Comparison of ENCODE assay signal across 1 cellular context in genomic region chr22:35533365-35534029, GRCh38.
TF ChIP-seq lines count a peak whose summit lies in the region.

No MANE protein-coding gene starts in this region.

TF ChIP-seq in K562, 482 proteins besides CTCF, POLR2A, EP300 and RAD21 (continued from another document):
- TF ChIP-seq TSHZ1 (CRISPR knock-in tag; IDR thresholded peaks at IDR 0.05) = no peak
- TF ChIP-seq NR2C1 (IDR thresholded peaks at IDR 0.05) = no peak
- TF ChIP-seq NR2C1 (tag; IDR thresholded peaks at IDR 0.05) = no peak
- TF ChIP-seq ZNF778 (CRISPR knock-in tag; IDR thresholded peaks at IDR 0.05) = no peak
- TF ChIP-seq CUX1 (CRISPR knock-in tag; IDR thresholded peaks at IDR 0.05) = no peak
- peak; percentile 55 to 63; a peak in 3 of 4 replicates for TF ChIP-seq KDM1A (IDR thresholded peaks at IDR 0.05)
- TF ChIP-seq TEAD1 (CRISPR knock-in tag; IDR thresholded peaks at IDR 0.05) = no peak
- peak in 1 of 2 experiments; percentile 64; a peak in 1 of 4 replicates for TF ChIP-seq HDAC1 (IDR thresholded peaks at IDR 0.05)
- no peak for TF ChIP-seq ZFPM2 (CRISPR knock-in tag; IDR thresholded peaks at IDR 0.05)
- no peak for TF ChIP-seq MITF (IDR thresholded peaks at IDR 0.05)
- no peak for TF ChIP-seq PREB (CRISPR knock-in tag; IDR thresholded peaks at IDR 0.05)
- no peak for TF ChIP-seq SREBF2 (CRISPR knock-in tag; IDR thresholded peaks at IDR 0.05)
- no peak for TF ChIP-seq SNAPC5 (CRISPR knock-in tag; IDR thresholded peaks at IDR 0.05)
- peak; percentile 48; the same call in 1 of the 2 replicates for TF ChIP-seq CTBP1 (IDR thresholded peaks at IDR 0.05; ENCODE audit: borderline replicate concordance)
- no peak for TF ChIP-seq SMARCC2 (IDR thresholded peaks at IDR 0.05; ENCODE audit: low read depth)
- TF ChIP-seq ZNF263 (CRISPR knock-in tag; IDR thresholded peaks at IDR 0.05; ENCODE audit: borderline replicate concordance) = no peak
- TF ChIP-seq ZBTB11 (CRISPR knock-in tag; IDR thresholded peaks at IDR 0.05) = no peak
- TF ChIP-seq ERF (CRISPR knock-in tag; IDR thresholded peaks at IDR 0.05) = no peak
- TF ChIP-seq CHD2 (IDR thresholded peaks at IDR 0.05; ENCODE audit: low read depth, low read length) = no peak
- no peak for TF ChIP-seq ZNF3 (CRISPR knock-in tag; IDR thresholded peaks at IDR 0.05)
- TF ChIP-seq ATF1 (CRISPR knock-in tag; IDR thresholded peaks at IDR 0.05) = no peak
- peak; percentile 58 for TF ChIP-seq ATF1 (tag; IDR thresholded peaks at IDR 0.05)
